8 cellular contexts compared by ENCODE assay signal in genomic region chr12:98646165-98646764, GRCh38. TPM values are rescaled to one million over a fixed set of nuclear protein-coding genes. Genes with fewer than 3 reads are reported as not detected.
DNase-seq lines count a peak whose midpoint lies in the region; ATAC-seq and TF ChIP-seq lines count a peak whose summit lies in the region.

No MANE protein-coding gene starts in this region.

- H3K9ac ChIP-seq in rectal smooth muscle tissue (ENCODE audit: low read length), result no peak overlapping the region

- no peaks in the 10 kb centered on the region for H3K9me3 ChIP-seq in heart left ventricle

- DNase-seq in heart left ventricle (no peak), left cardiac atrium (no peak), SW480 (ENCODE audit: low spot score) (peak; percentile 34), fibroblast of villous mesenchyme (ENCODE audit: low read depth) (peak; percentile 20), MV-4-11 (lab: John Stamatoyannopoulos, UW) (no peak), D341Med (ENCODE audit: low spot score) (no peak)
- no peak for DNase-seq in activated CD8-positive, alpha-beta memory T cell treated with anti-CD3 and anti-CD28 coated beads, Interleukin-2, amount 50 U/mL, for 48 hours

- no peak for ATAC-seq in heart left ventricle
- no peak for ATAC-seq in left cardiac atrium

- intact Hi-C loops in heart left ventricle (cut with DNase I), result loop anchor here in 6 of 10 donors (5.0 to 10.0 kb wide), 5 partner anchors 51 to 1171 kb away; partner anchors contain the start of gene SLC25A3 (in 3 of the 6)
- intact Hi-C loops in left cardiac atrium (cut with DNase I), result loop anchor here in 1 of 2 donors (5.0 kb wide), 1 partner anchor 154 kb away; no protein-coding TSS in a partner anchor

- H3K27me3 ChIP-seq in heart left ventricle (no peaks in the 10 kb centered on the region), rectal smooth muscle tissue (ENCODE audit: control insufficient read depth, insufficient read depth, low read length) (no peaks in the 10 kb centered on the region)

- H3K4me1 ChIP-seq in heart left ventricle (peaks cover 0 to 35% (median 19%) of the 10 kb centered on the region in 12 donors), rectal smooth muscle tissue (ENCODE audit: control insufficient read depth, insufficient read depth, low read length) (no peaks in the 10 kb centered on the region)

- TF ChIP-seq CTCF in heart left ventricle (IDR thresholded peaks at IDR 0.05), result peak in 3 of 12 donors; percentile 7 to 11 (median 7)
- no peak for TF ChIP-seq CTCF in fibroblast of villous mesenchyme (IDR thresholded peaks at IDR 0.05; ENCODE audit: insufficient read depth, low read depth, low read length)

- H3K36me3 ChIP-seq in heart left ventricle (peaks cover 0 to 35% (median 31%) of the 10 kb centered on the region in 9 donors), rectal smooth muscle tissue (ENCODE audit: control insufficient read depth, insufficient read depth, low read length) (peaks cover 3% of the 10 kb centered on the region)

- H3K4me3 ChIP-seq in heart left ventricle, result peak overlapping the region; percentile 75 to 98 (median 92)
- H3K4me3 ChIP-seq in fibroblast of villous mesenchyme (ENCODE audit: low read depth, low read length), result peak overlapping the region; percentile 90
- peak overlapping the region; percentile 98 for H3K4me3 ChIP-seq in rectal smooth muscle tissue (ENCODE audit: low read length)

- 8 to 11% (median 9%) methylated on average over 7 of the region's 7 CpGs for WGBS in heart left ventricle, 4 donors

- TF ChIP-seq POLR2A in heart left ventricle (IDR thresholded peaks at IDR 0.05), result no peak

- H3K27ac ChIP-seq in heart left ventricle, result peak overlapping the region in 3 of 12 donors; percentile 85 to 93 (median 90)
- no peak overlapping the region for H3K27ac ChIP-seq in rectal smooth muscle tissue (ENCODE audit: low read depth, low read length)

RNA-seq across cellular contexts. Expression of gene APAF1, which starts 1.2 kb away (rescaled TPM):
- total RNA-seq in heart left ventricle (10 to 100 TPM in 1 of 9 donors, 1 to 10 TPM in 8; 2.9 to 11.6 (median 3.8) TPM), left cardiac atrium (1 to 10 TPM; 6.2 to 7.8 TPM), fibroblast of villous mesenchyme (17.7 and 40.2 TPM in 2 replicates)
- 1 to 10 TPM; 2.5 to 3.7 TPM for polyA plus RNA-seq in heart left ventricle

RNA-seq across cellular contexts. Expression of gene IKBIP, which starts 1.7 kb away (rescaled TPM):
- total RNA-seq in heart left ventricle, result 10 to 100 TPM in 1 of 9 donors, 1 to 10 TPM in 8; 3.6 to 16.5 (median 4.8) TPM
- polyA plus RNA-seq in heart left ventricle, result 10 to 100 TPM in 1 of 2 donors, 1 to 10 TPM in 1; 6.1 to 11.4 TPM
- 10 to 100 TPM in 1 of 2 donors, 1 to 10 TPM in 1; 9.2 to 12.1 TPM for total RNA-seq in left cardiac atrium
- total RNA-seq in fibroblast of villous mesenchyme, result 61.5 and 90.7 TPM in 2 replicates

RNA-seq across cellular contexts. Expression of gene SLC25A3, which starts 52.8 kb away (rescaled TPM):
- total RNA-seq in heart left ventricle (1,000 to 10,000 TPM in 8 of 9 donors, 100 to 1,000 TPM in 1; 852 to 2,779 (median 1,586) TPM), left cardiac atrium (1,000 to 10,000 TPM in 1 of 2 donors, 100 to 1,000 TPM in 1; 988 to 1,201 TPM), fibroblast of villous mesenchyme (620 and 668 TPM in 2 replicates)
- polyA plus RNA-seq in heart left ventricle, result 1,000 to 10,000 TPM; 1,296 to 1,376 TPM

Comparison
In these comparisons a context has a peak if more than half of its experiments do, and no peak if none do; other contexts are left out.
1. DNase-seq: peak in SW480 (single experiment) and fibroblast of villous mesenchyme (single experiment); none in heart left ventricle (0 of 5), left cardiac atrium (single experiment), activated CD8-positive, alpha-beta memory T cell treated with anti-CD3 and anti-CD28 coated beads, Interleukin-2, amount 50 U/mL, for 48 hours (single experiment), MV-4-11 (single experiment) and D341Med (single experiment).
2. Peak in every context shown above with its lines, with median percentiles within 50 percentile points of each other: H3K4me3 ChIP-seq.